In the genomic region with DNA sequence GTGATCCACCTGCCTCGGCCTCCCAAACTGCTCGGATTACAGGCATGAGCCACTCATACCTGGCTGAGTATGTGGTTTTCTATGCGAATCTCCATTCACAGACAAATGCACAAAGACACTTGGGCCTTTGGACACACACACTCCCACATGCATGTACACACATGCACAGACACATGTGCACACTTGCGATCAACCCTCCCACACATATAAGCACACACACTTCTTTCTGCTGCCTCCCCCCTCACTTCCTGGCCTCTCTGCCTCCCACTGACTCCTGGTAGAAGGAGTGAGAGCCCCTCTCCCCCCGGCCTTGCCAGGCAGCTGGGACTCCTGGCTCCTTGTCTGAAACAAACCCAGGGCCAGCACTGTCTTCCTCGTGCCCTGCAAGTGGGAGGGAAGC, we compare ENCODE assay signal across 32 cellular contexts.
"Had no signal": no experiment of that assay in that cellular context is flagged by ENCODE, and none has a peak within 500 bp of the region (broad histone marks: within the 10 kb centered on the region; RNA-seq: fewer than 3 reads in every experiment).

No MANE protein-coding gene starts in this region.

- H3K36me3 ChIP-seq: esophagus muscularis mucosa, gastroesophageal sphincter, heart right ventricle, neural progenitor cell, tibial artery had no signal

- H3K27ac ChIP-seq: coronary artery, esophagus muscularis mucosa, foreskin keratinocyte, gastroesophageal sphincter, heart right ventricle, neural progenitor cell, parathyroid adenoma, testis, tibial artery had no signal

- ATAC-seq: foreskin keratinocyte; gastroesophageal sphincter; left colon; left ventricle myocardium superior; mucosa of descending colon; sciatic nerve; stimulated activated memory B cell treated with anti-CD40 and anti-IgM and Interleukin-4, amounts not matched to agents 10 μg/mL and 1 μg/mL and 100 μg/mL, for 72 hours; stimulated activated naive CD8-positive, alpha-beta T cell treated with anti-CD3 and anti-CD28 coated beads, Interleukin-15, Interleukin-2, amounts not matched to agents 100 U/mL and 50 U/mL, for 24 hours had no signal

- H3K27me3 Mint-ChIP-seq: memory B cell; progenitor cell of endocrine pancreas; stimulated activated memory B cell treated with anti-CD40 and anti-IgM and Interleukin-4, amounts not matched to agents 10 μg/mL and 1 μg/mL and 100 μg/mL, for 72 hours; type B pancreatic cell had no signal

- H3K27me3 ChIP-seq: foreskin keratinocyte, neural progenitor cell, testis had no signal

- H3K4me1 Mint-ChIP-seq: memory B cell; mesothelial cell of epicardium; naive B cell; nephron; neural progenitor cell; stimulated activated memory B cell treated with anti-CD40 and anti-IgM and Interleukin-4, amounts not matched to agents 10 μg/mL and 1 μg/mL and 100 μg/mL, for 72 hours had no signal

- H3K4me1 ChIP-seq: esophagus muscularis mucosa, foreskin keratinocyte, gastroesophageal sphincter, heart right ventricle, neural progenitor cell, parathyroid adenoma, testis, tibial artery had no signal

- H3K9me3 Mint-ChIP-seq: memory B cell; mesothelial cell of epicardium; nephron; neural progenitor cell; stimulated activated memory B cell treated with anti-CD40 and anti-IgM and Interleukin-4, amounts not matched to agents 10 μg/mL and 1 μg/mL and 100 μg/mL, for 72 hours; type B pancreatic cell had no signal

- H3K4me3 ChIP-seq: coronary artery, esophagus muscularis mucosa, gastroesophageal sphincter, heart right ventricle, lung, mucosa of descending colon, neural progenitor cell, smooth muscle cell, testis, tibial artery had no signal

- H3K4me2 ChIP-seq: neural progenitor cell, smooth muscle cell had no signal

- H3K27ac Mint-ChIP-seq: memory B cell; mesothelial cell of epicardium; progenitor cell of endocrine pancreas; stimulated activated memory B cell treated with anti-CD40 and anti-IgM and Interleukin-4, amounts not matched to agents 10 μg/mL and 1 μg/mL and 100 μg/mL, for 72 hours; type B pancreatic cell had no signal

- FAIRE-seq: endothelial cell of umbilical vein, islet of Langerhans had no signal

- H3K4me3 Mint-ChIP-seq: memory B cell; mesothelial cell of epicardium; naive B cell; nephron; neural progenitor cell; stimulated activated memory B cell treated with anti-CD40 and anti-IgM and Interleukin-4, amounts not matched to agents 10 μg/mL and 1 μg/mL and 100 μg/mL, for 72 hours; type B pancreatic cell had no signal

- DNase-seq: dermis blood vessel endothelial cell; effector memory CD4-positive, alpha-beta T cell; foreskin keratinocyte; heart right ventricle; hippocampal formation; kidney glomerular epithelial cell; left colon; left ventricle myocardium superior; mucosa of descending colon; naive B cell; stimulated activated CD4-positive, alpha-beta T cell treated with anti-CD3 and anti-CD28 coated beads, Interleukin-2, amount 100 ng/mL, for 24 hours; stimulated activated CD4-positive, alpha-beta T cell treated with anti-CD3 and anti-CD28 coated beads, Interleukin-4, amount 100 ng/mL, for 4 hours; stimulated activated naive CD8-positive, alpha-beta T cell treated with anti-CD3 and anti-CD28 coated beads, Interleukin-15, Interleukin-2, amounts not matched to agents 100 U/mL and 50 U/mL, for 24 hours; substantia nigra; testis; tibial artery had no signal

- H3K9me3 ChIP-seq: esophagus muscularis mucosa, mucosa of descending colon, testis, tibial artery had no signal

- H3K36me3 Mint-ChIP-seq: memory B cell; mesothelial cell of epicardium; naive B cell; neural progenitor cell; stimulated activated memory B cell treated with anti-CD40 and anti-IgM and Interleukin-4, amounts not matched to agents 10 μg/mL and 1 μg/mL and 100 μg/mL, for 72 hours; type B pancreatic cell had no signal
